In genomic region chr6:21908117-21908848, GRCh38 we compare ENCODE assay signal across 30 cellular contexts.
DNase-seq lines count a peak whose midpoint lies in the region; ATAC-seq, FAIRE-seq and TF ChIP-seq lines count a peak whose summit lies in the region.
"Had no signal": no experiment of that assay in that cellular context is flagged by ENCODE, and none has a peak within 500 bp of the region (broad histone marks: within the 10 kb centered on the region; RNA-seq: fewer than 3 reads in every experiment).

No MANE protein-coding gene starts in this region.

- RAD21 ChIA-PET in GM12878 (lab: Charles Lee; ENCODE audit: unreplicated experiment): no interaction called here

- no peaks in the 10 kb centered on the region for H3K36me3 ChIP-seq in GM12878 (ENCODE audit: control insufficient read depth in 2 of 2, insufficient read depth in 2 of 2, low read length in 1 of 2)
- peaks cover 4% of the 10 kb centered on the region; the same call in 1 of the 2 replicates for H3K36me3 ChIP-seq in iPS-20b (ENCODE audit: insufficient read depth, low read depth, low read length)
- no peaks in the 10 kb centered on the region for H3K36me3 ChIP-seq in A673 (ENCODE audit: insufficient read depth, low read length, poor library complexity, severe bottlenecking)

- H3K4me1 ChIP-seq in GM12878 (ENCODE audit: control insufficient read depth, insufficient read depth, low read length) (no peaks in the 10 kb centered on the region), iPS-20b (ENCODE audit: insufficient read depth, low read length) (peaks cover 14% of the 10 kb centered on the region; the same call in 1 of the 2 replicates), A673 (ENCODE audit: insufficient read depth, low read length, poor library complexity, severe bottlenecking) (no peaks in the 10 kb centered on the region)

- no peak for TF ChIP-seq RAD21 in GM12878 (IDR thresholded peaks at IDR 0.05; ENCODE audit: insufficient read depth, low read depth, low read length)

- H3K9ac ChIP-seq in GM12878 (ENCODE audit: control insufficient read depth, insufficient read depth, low read length): no peak overlapping the region
- peak overlapping the region; percentile 35; the same call in 1 of the 2 replicates for H3K9ac ChIP-seq in iPS-20b (ENCODE audit: low read depth, low read length)

- H4K20me1 ChIP-seq in GM12878 (ENCODE audit: control insufficient read depth, insufficient read depth): no peaks in the 10 kb centered on the region

- H3K9me3 ChIP-seq in GM12878 (replicated peaks; ENCODE audit: control insufficient read depth, insufficient read depth, low read length) (no peaks in the 10 kb centered on the region), iPS-20b (ENCODE audit: insufficient read depth, low read depth, low read length) (no peaks in the 10 kb centered on the region), A673 (ENCODE audit: low read depth, low read length, poor library complexity, severe bottlenecking) (no peaks in the 10 kb centered on the region)

- H3K79me2 ChIP-seq in GM12878 (ENCODE audit: control insufficient read depth, insufficient read depth, low read length): no peaks in the 10 kb centered on the region

- H3K27ac ChIP-seq in GM12878 (ENCODE audit: control insufficient read depth, insufficient read depth): no peak overlapping the region
- H3K27ac ChIP-seq in iPS-20b (ENCODE audit: low read length): peak overlapping the region; percentile 12
- no peak overlapping the region for H3K27ac ChIP-seq in A673 (ENCODE audit: low read depth, low read length, poor library complexity, severe bottlenecking)

- BruUV-seq in GM12878 (replicated peaks; lab: Mats Ljungman, UMichigan) (no TSS peak), A673 (replicated peaks; lab: Mats Ljungman, UMichigan) (no TSS peak)

- no peak for FAIRE-seq in GM12878 (lab: Jason Lieb, UNC)
- FAIRE-seq: A204.1, G401.6, TTC549, urothelium cell line had no signal

- ATAC-seq in GM12878: no peak
- no peak for ATAC-seq in HG02571 (IDR thresholded peaks at IDR 0.05; ENCODE audit: unreplicated experiment)
- ATAC-seq: activated CD4-positive, CD25-positive, alpha-beta regulatory T cell treated with anti-CD3 and anti-CD28 coated beads, Interleukin-2, amount 50 U/mL, for 24 hours; stimulated activated naive B cell treated with anti-CD40 and anti-IgM and Interleukin-4, amounts not matched to agents 10 μg/mL and 1 μg/mL and 100 μg/mL, for 72 hours had no signal

- TF ChIP-seq CTCF in GM12878 (IDR thresholded peaks at IDR 0.05 in 2 of 3, conservative IDR thresholded peaks at IDR 0.05 in 1 of 3; ENCODE audit: control insufficient read depth in 2 of 3, extremely low read depth in 1 of 3, insufficient read depth in 1 of 3, low read depth in 3 of 3, low read length in 3 of 3): no peak
- TF ChIP-seq CTCF in A673 (conservative IDR thresholded peaks at IDR 0.05; ENCODE audit: low read depth, low read length): no peak

- TF ChIP-seq POLR2A in GM12878 (IDR thresholded peaks at IDR 0.05; ENCODE audit: low read depth, low read length): no peak

- TF ChIP-seq EP300 in GM12878 (IDR thresholded peaks at IDR 0.05; ENCODE audit: borderline replicate concordance in 1 of 2, control insufficient read depth in 1 of 2, low read depth in 2 of 2, low read length in 2 of 2): no peak

- H3K4me3 ChIP-seq in GM12878 (no peak overlapping the region), iPS-20b (ENCODE audit: low read length) (no peak overlapping the region), A673 (ENCODE audit: low read depth, low read length, poor library complexity, severe bottlenecking) (no peak overlapping the region)

- POLR2A ChIA-PET in GM12878 (lab: Charles Lee) (interaction anchor here (0.6 kb wide), 1 partner anchor 1176 kb away, joined by 5 read pairs; no protein-coding TSS in a partner anchor), A673 (lab: Charles Lee; ENCODE audit: low non-redundant PET) (no interaction called here)

- SMC1A ChIA-PET in GM12878 (lab: Charles Lee; ENCODE audit: uncharacterized antibody, unreplicated experiment): interaction anchor here (1.4 kb wide), 1 partner anchor 10 kb away, joined by 5 read pairs; no protein-coding TSS in a partner anchor

- in situ Hi-C loops in GM12878 (cut with MboI): no loop called here

- CTCF ChIA-PET in GM12878 (lab: Yijun Ruan, JAX) (no interaction called here), A673 (lab: Charles Lee) (no interaction called here)

- no peak overlapping the region; the same call in 1 of the 2 replicates for H2AFZ ChIP-seq in GM12878 (ENCODE audit: control insufficient read depth, low read depth, low read length)

- H3K4me2 ChIP-seq in GM12878 (ENCODE audit: control insufficient read depth, insufficient read depth): no peak overlapping the region

- H3K27me3 ChIP-seq in GM12878 (replicated peaks in 1 of 2; ENCODE audit: control insufficient read depth in 2 of 2, insufficient read depth in 2 of 2, low read length in 1 of 2): no peaks in the 10 kb centered on the region
- H3K27me3 ChIP-seq in iPS-20b (ENCODE audit: insufficient read depth, low read length): no peaks in the 10 kb centered on the region
- H3K27me3 ChIP-seq in A673 (replicated peaks; ENCODE audit: insufficient read depth, low read depth, low read length, poor library complexity): no peaks in the 10 kb centered on the region

- intact Hi-C loops in GM12878 (cut with micrococcal nuclease; ENCODE audit: unreplicated experiment): no loop called here
- intact Hi-C loops in A673 (cut with micrococcal nuclease; ENCODE audit: unreplicated experiment): no loop called here

- WGBS in GM12878 (ENCODE audit: insufficient coverage, insufficient replicate concordance, low lambda C conversion rate, missing lambda C conversion rate): 14% methylated on average over 5 of the region's 5 CpGs

- DNase-seq in NCI-H82 (lab: John Stamatoyannopoulos, UW) (peak; percentile 13), NCI-H82 treated with DMSO at 0.1 percent for 48 hours (lab: John Stamatoyannopoulos, UW; ENCODE audit: unreplicated experiment) (no peak), GM12878 (ENCODE audit: low read depth, low spot score) (no peak), epidermal melanocyte (ENCODE audit: insufficient read length, low spot score) (no peak), A673 (ENCODE audit: low spot score) (no peak), NCI-H2196 treated with DMSO at 0.1 percent for 48 hours (lab: John Stamatoyannopoulos, UW; ENCODE audit: unreplicated experiment) (no peak)
- DNase-seq: activated CD4-positive, alpha-beta memory T cell treated with anti-CD3 and anti-CD28 coated beads for 36 hours; activated CD8-positive, alpha-beta memory T cell treated with anti-CD3 and anti-CD28 coated beads, Interleukin-2, amount 50 U/mL, for 4 hours; activated naive CD4-positive, alpha-beta T cell treated with anti-CD3 and anti-CD28 coated beads for 36 hours; AML-193; CD4-positive, alpha-beta memory T cell; DMS153; erythroblast; H7; head of caudate nucleus; NCI-H1105 treated with DMSO at 0.1 percent for 48 hours; NCI-H2029; NCI-H446; NCI-H774; occipital lobe; RPMI8226; stimulated activated CD4-positive, alpha-beta T cell treated with anti-CD3 and anti-CD28 coated beads, Interleukin-15, amount 100 ng/mL, for 24 hours; stimulated activated naive B cell treated with anti-CD40 and anti-IgM and Interleukin-4, amounts not matched to agents 10 μg/mL and 1 μg/mL and 100 μg/mL, for 72 hours had no signal

TF ChIP-seq in GM12878, 131 proteins besides CTCF, POLR2A, EP300 and RAD21:
- TF ChIP-seq YY1 (IDR thresholded peaks at IDR 0.05; ENCODE audit: low read depth, low read length): peak; percentile 88
- no peak for TF ChIP-seq SMAD1 (IDR thresholded peaks at IDR 0.05; ENCODE audit: low read depth, partially characterized antibody)
